In genomic region chr1:11067716-11068495, GRCh38 we compare ENCODE assay signal across 26 cellular contexts. TPM values are rescaled to one million over a fixed set of nuclear protein-coding genes. Genes with fewer than 3 reads are reported as not detected.
DNase-seq lines count a peak whose midpoint lies in the region; ATAC-seq and TF ChIP-seq lines count a peak whose summit lies in the region.
"Had no signal": no experiment of that assay in that cellular context is flagged by ENCODE, and none has a peak within 500 bp of the region (broad histone marks: within the 10 kb centered on the region; RNA-seq: fewer than 3 reads in every experiment).

No MANE protein-coding gene starts in this region.

- H2AFZ ChIP-seq in OCI-LY7 (ENCODE audit: low read length): no peak overlapping the region

- WGBS in sigmoid colon, 2 donors: 63 to 84% methylated on average over 18 of the region's 18 CpGs

- POLR2A ChIA-PET in activated CD4-positive, alpha-beta memory T cell treated with anti-CD3 and anti-CD28 coated beads for 36 hours (lab: Charles Lee): no interaction called here
- POLR2A ChIA-PET in OCI-LY7 (lab: Charles Lee): no interaction called here

- H3K4me3 ChIP-seq in sigmoid colon (no peak overlapping the region), OCI-LY7 (ENCODE audit: low read depth, low read length, poor library complexity, severe bottlenecking) (no peak overlapping the region)
- H3K4me3 ChIP-seq: stomach had no signal

- BruUV-seq in OCI-LY7 (replicated peaks; lab: Mats Ljungman, UMichigan): no TSS peak

- DNase-seq in left colon (no peak), sigmoid colon (peak; percentile 51), OCI-LY7 (ENCODE audit: low spot score) (no peak), progenitor cell of endocrine pancreas (ENCODE audit: low spot score, unreplicated experiment) (no peak)
- DNase-seq in activated CD4-positive, alpha-beta memory T cell treated with anti-CD3 and anti-CD28 coated beads for 36 hours: no peak
- DNase-seq: activated CD4-positive, alpha-beta T cell treated with anti-CD3 and anti-CD28 coated beads, Interleukin-2, amount 50 U/mL, for 48 hours; activated naive CD4-positive, alpha-beta T cell treated with anti-CD3 and anti-CD28 coated beads for 36 hours; activated T-cell treated with anti-CD3 and anti-CD28 coated beads, Interleukin-2, amount 50 U/mL, for 1 hour; dermis blood vessel endothelial cell; HCEC 1CT; naive thymus-derived CD8-positive, alpha-beta T cell; NCI-H1105; NCI-H2029; NCI-H226; OCI-M1; right cardiac atrium; stomach; trophoblast cell; WERI-Rb-1 had no signal

- no peaks in the 10 kb centered on the region for H4K20me1 ChIP-seq in OCI-LY7 (ENCODE audit: insufficient read depth, low read length)

- peak; percentile 22 for ATAC-seq in left colon
- ATAC-seq: naive thymus-derived CD8-positive, alpha-beta T cell; right cardiac atrium; SK-N-SH treated with all-trans-retinoic acid at 6 μM for 48 hours had no signal

- no peaks in the 10 kb centered on the region for H3K4me1 ChIP-seq in sigmoid colon
- peaks cover 12% of the 10 kb centered on the region for H3K4me1 ChIP-seq in OCI-LY7 (ENCODE audit: insufficient read depth, low read length, poor library complexity, severe bottlenecking)
- H3K4me1 ChIP-seq: stomach had no signal

- no peak overlapping the region for H3K27ac Mint-ChIP-seq in activated CD4-positive, alpha-beta memory T cell treated with anti-CD3 and anti-CD28 coated beads for 36 hours
- H3K27ac Mint-ChIP-seq in progenitor cell of endocrine pancreas: no peak overlapping the region
- H3K27ac Mint-ChIP-seq: activated naive CD4-positive, alpha-beta T cell treated with anti-CD3 and anti-CD28 coated beads for 36 hours; CD4-positive, alpha-beta T cell had no signal

- no peak overlapping the region for H3K4me3 Mint-ChIP-seq in activated CD4-positive, alpha-beta memory T cell treated with anti-CD3 and anti-CD28 coated beads for 36 hours
- no peak overlapping the region for H3K4me3 Mint-ChIP-seq in progenitor cell of endocrine pancreas (ENCODE audit: low read depth)
- H3K4me3 Mint-ChIP-seq: activated naive CD4-positive, alpha-beta T cell treated with anti-CD3 and anti-CD28 coated beads for 36 hours; CD4-positive, alpha-beta T cell; naive thymus-derived CD8-positive, alpha-beta T cell had no signal

- H3K36me3 ChIP-seq in KOPT-K1 (ENCODE audit: insufficient read depth, low read length): peaks cover 95% of the 10 kb centered on the region
- H3K36me3 ChIP-seq in sigmoid colon: peaks cover 39 to 97% (median 63%) of the 10 kb centered on the region in 4 donors
- peaks cover 91% of the 10 kb centered on the region for H3K36me3 ChIP-seq in OCI-LY7 (ENCODE audit: insufficient read depth, low read length)

- no peak for TF ChIP-seq POLR2A in sigmoid colon (IDR thresholded peaks at IDR 0.05)

- H3K9me2 ChIP-seq in OCI-LY7 (ENCODE audit: insufficient read depth, low read length): no peaks in the 10 kb centered on the region

- CTCF ChIA-PET in activated CD4-positive, alpha-beta memory T cell treated with anti-CD3 and anti-CD28 coated beads for 36 hours (lab: Charles Lee): interaction anchor here (1.2 kb wide), 1 partner anchor 30 kb away, joined by 5 read pairs; no protein-coding TSS in a partner anchor
- CTCF ChIA-PET in OCI-LY7 (lab: Charles Lee; ENCODE audit: unreplicated experiment): no interaction called here

- H3K9me3 ChIP-seq in KOPT-K1 (ENCODE audit: insufficient read depth, low read length, poor library complexity, severe bottlenecking) (no peaks in the 10 kb centered on the region), sigmoid colon (no peaks in the 10 kb centered on the region), OCI-LY7 (ENCODE audit: low read length) (no peaks in the 10 kb centered on the region)
- H3K9me3 ChIP-seq: stomach had no signal

- no peaks in the 10 kb centered on the region for H3K79me2 ChIP-seq in OCI-LY7 (ENCODE audit: insufficient read depth, low read depth, low read length)

- TF ChIP-seq CTCF in VCaP (conservative IDR thresholded peaks at IDR 0.05) (no peak), sigmoid colon (IDR thresholded peaks at IDR 0.05) (no peak), OCI-LY7 (conservative IDR thresholded peaks at IDR 0.05; ENCODE audit: low read length) (no peak), progenitor cell of endocrine pancreas (IDR thresholded peaks at IDR 0.05; ENCODE audit: unreplicated experiment) (no peak)

- no peaks in the 10 kb centered on the region for H3K9me3 Mint-ChIP-seq in activated CD4-positive, alpha-beta memory T cell treated with anti-CD3 and anti-CD28 coated beads for 36 hours
- no peaks in the 10 kb centered on the region for H3K9me3 Mint-ChIP-seq in progenitor cell of endocrine pancreas (ENCODE audit: low read depth)
- H3K9me3 Mint-ChIP-seq: activated naive CD4-positive, alpha-beta T cell treated with anti-CD3 and anti-CD28 coated beads for 36 hours; CD4-positive, alpha-beta T cell; naive thymus-derived CD8-positive, alpha-beta T cell had no signal

- TF ChIP-seq EP300 in sigmoid colon (IDR thresholded peaks at IDR 0.05): no peak

- H3K27me3 Mint-ChIP-seq in activated CD4-positive, alpha-beta memory T cell treated with anti-CD3 and anti-CD28 coated beads for 36 hours: no peaks in the 10 kb centered on the region
- H3K27me3 Mint-ChIP-seq in progenitor cell of endocrine pancreas: no peaks in the 10 kb centered on the region
- H3K27me3 Mint-ChIP-seq: CD4-positive, alpha-beta T cell; naive thymus-derived CD8-positive, alpha-beta T cell had no signal

- H3K4me1 Mint-ChIP-seq in activated CD4-positive, alpha-beta memory T cell treated with anti-CD3 and anti-CD28 coated beads for 36 hours (ENCODE audit: low read depth): peaks cover 10% of the 10 kb centered on the region
- H3K4me1 Mint-ChIP-seq in progenitor cell of endocrine pancreas (ENCODE audit: low read depth): peaks cover 2% of the 10 kb centered on the region

- intact Hi-C loops in left colon (cut with DNase I, micrococcal nuclease): no loop called here
- intact Hi-C loops in sigmoid colon (cut with DNase I): no loop called here
- intact Hi-C loops in activated CD4-positive, alpha-beta memory T cell treated with anti-CD3 and anti-CD28 coated beads for 36 hours (cut with micrococcal nuclease): loop anchor here (10.0 kb wide), 1 partner anchor 197 kb away; the partner anchor contains the start of gene MTOR
- intact Hi-C loops in OCI-LY7 (cut with micrococcal nuclease; ENCODE audit: unreplicated experiment): no loop called here

- no peaks in the 10 kb centered on the region for H3K27me3 ChIP-seq in sigmoid colon
- H3K27me3 ChIP-seq: stomach had no signal

- peaks cover 58% of the 10 kb centered on the region for H3K36me3 Mint-ChIP-seq in activated CD4-positive, alpha-beta memory T cell treated with anti-CD3 and anti-CD28 coated beads for 36 hours
- H3K36me3 Mint-ChIP-seq in progenitor cell of endocrine pancreas (ENCODE audit: insufficient read depth): peaks cover 39% of the 10 kb centered on the region

- H3K27ac ChIP-seq in KOPT-K1 (ENCODE audit: low read depth, low read length, poor library complexity, severe bottlenecking): peak overlapping the region; percentile 68
- peak overlapping the region; percentile 24; the same call in 1 of the 2 replicates for H3K27ac ChIP-seq in VCaP
- no peak overlapping the region for H3K27ac ChIP-seq in sigmoid colon
- H3K27ac ChIP-seq in OCI-LY7 (ENCODE audit: low read depth, low read length, poor library complexity, severe bottlenecking): no peak overlapping the region
- H3K27ac ChIP-seq: stomach, WERI-Rb-1 had no signal

- no peak overlapping the region for H3K4me2 ChIP-seq in OCI-LY7 (ENCODE audit: low read length)

RNA-seq across cellular contexts. Expression of gene SRM, which starts 8.1 kb away (rescaled TPM):
- 10 to 100 TPM; 17.8 to 29.9 TPM for total RNA-seq in left colon
- total RNA-seq in sigmoid colon: 10 to 100 TPM; 27.2 to 32.1 (median 30.0) TPM
- 10 to 100 TPM; 17.8 to 77.1 (median 25.8) TPM for polyA plus RNA-seq in sigmoid colon
- 100 to 1,000 TPM; 159 to 164 TPM for total RNA-seq in activated CD4-positive, alpha-beta memory T cell treated with anti-CD3 and anti-CD28 coated beads for 36 hours
- 52.4 and 65.2 TPM in 2 replicates for total RNA-seq in OCI-LY7 (2014; rRNA removed; shearing (Covaris generic))
- 185 and 208 TPM in 2 replicates for total RNA-seq in OCI-LY7 (2022)
- 62.6 and 64.6 TPM in 2 replicates for total RNA-seq in progenitor cell of endocrine pancreas

RNA-seq across cellular contexts. Expression of gene MASP2, which starts 20.9 kb away (rescaled TPM):
- total RNA-seq in left colon (not detected), sigmoid colon (not detected), OCI-LY7 (2022) (0.38 and 0.55 TPM in 2 replicates), progenitor cell of endocrine pancreas (not detected in 2 replicates)
- polyA plus RNA-seq in sigmoid colon: under 1 TPM in 1 of 3 donors, not detected in 2; 0.03 TPM
- total RNA-seq in activated CD4-positive, alpha-beta memory T cell treated with anti-CD3 and anti-CD28 coated beads for 36 hours: not detected
- total RNA-seq in OCI-LY7 (2014; rRNA removed; shearing (Covaris generic)): not detected in 2 replicates
- total RNA-seq: cardiac septum, dermis blood vessel endothelial cell, fibroblast of lung, osteocyte, right cardiac atrium, stomach had no signal
- polyA plus RNA-seq: fibroblast of lung; naive thymus-derived CD8-positive, alpha-beta T cell; right cardiac atrium; stomach had no signal

RNA-seq across cellular contexts. Expression of gene EXOSC10, which starts 31.8 kb away (rescaled TPM):
- total RNA-seq in left colon (10 to 100 TPM; 38.2 to 54.3 TPM), sigmoid colon (10 to 100 TPM; 33.5 to 53.7 (median 40.1) TPM), OCI-LY7 (2022) (91.9 and 95.1 TPM in 2 replicates), progenitor cell of endocrine pancreas (95.4 and 104 TPM in 2 replicates)
- polyA plus RNA-seq in sigmoid colon: 10 to 100 TPM; 18.6 to 39.0 (median 19.9) TPM
- total RNA-seq in activated CD4-positive, alpha-beta memory T cell treated with anti-CD3 and anti-CD28 coated beads for 36 hours: 10 to 100 TPM; 62.1 to 70.0 TPM
- total RNA-seq in OCI-LY7 (2014; rRNA removed; shearing (Covaris generic)): 75.1 and 117 TPM in 2 replicates

RNA-seq across cellular contexts. Expression of gene TARDBP, which starts 55.5 kb away (rescaled TPM):
- total RNA-seq in left colon (100 to 1,000 TPM; 112 to 121 TPM), sigmoid colon (100 to 1,000 TPM in 3 of 4 donors, 10 to 100 TPM in 1; 68.6 to 158 (median 125) TPM), OCI-LY7 (2022) (277 and 278 TPM in 2 replicates), progenitor cell of endocrine pancreas (197 and 199 TPM in 2 replicates)
- 100 to 1,000 TPM; 108 to 158 (median 123) TPM for polyA plus RNA-seq in sigmoid colon
- total RNA-seq in activated CD4-positive, alpha-beta memory T cell treated with anti-CD3 and anti-CD28 coated beads for 36 hours: 100 to 1,000 TPM; 175 to 177 TPM
- total RNA-seq in OCI-LY7 (2014; rRNA removed; shearing (Covaris generic)): 145 and 177 TPM in 2 replicates

Comparison
In these comparisons a context has a peak if more than half of its experiments do, and no peak if none do; other contexts are left out.
1. H3K27ac ChIP-seq: peak in KOPT-K1 (single experiment) and VCaP (single experiment); none in sigmoid colon (0 of 4) and OCI-LY7 (single experiment).